14 cellular contexts compared by ENCODE assay signal in the genomic region with DNA sequence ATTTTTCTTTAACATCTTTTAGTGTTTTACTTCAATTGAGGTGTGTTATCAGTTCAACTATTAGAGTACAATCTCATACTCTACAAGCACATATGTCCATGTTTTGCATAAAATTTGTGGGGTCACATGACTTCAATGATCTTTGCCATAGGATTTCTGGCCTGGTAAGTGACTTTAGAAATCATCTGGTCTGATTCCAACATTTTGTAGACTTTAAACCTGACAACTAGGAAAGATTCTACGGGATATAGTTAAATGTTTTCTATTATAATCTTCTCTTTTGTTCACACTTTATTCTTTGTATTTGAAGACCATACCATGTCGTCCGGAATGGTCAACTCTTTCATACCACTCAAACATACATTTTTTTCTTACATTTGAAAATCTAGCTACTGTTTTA.
DNase-seq lines count a peak whose midpoint lies in the region; ATAC-seq, FAIRE-seq and TF ChIP-seq lines count a peak whose summit lies in the region.
"Had no signal": no experiment of that assay in that cellular context is flagged by ENCODE, and none has a peak within 500 bp of the region (broad histone marks: within the 10 kb centered on the region; RNA-seq: fewer than 3 reads in every experiment).

No MANE protein-coding gene starts in this region.

- H3K4me3 ChIP-seq in K562 = no peak overlapping the region
- H3K4me3 ChIP-seq: BLaER1 treated with 17β-estradiol and CSF1 and Interleukin-3, amounts not matched to agents 10 nM and 100 nM; GM12878; SJSA1 had no signal

- no peak for ATAC-seq in K562
- ATAC-seq in left lobe of liver = peak; percentile 64
- no peak for ATAC-seq in GM19035 (IDR thresholded peaks at IDR 0.05; ENCODE audit: unreplicated experiment)
- ATAC-seq in GM19397 (IDR thresholded peaks at IDR 0.05; ENCODE audit: unreplicated experiment) = no peak
- ATAC-seq in HG03354 (IDR thresholded peaks at IDR 0.05; ENCODE audit: poor library complexity, severe bottlenecking, unreplicated experiment) = no peak

- no peak overlapping the region for H3K9ac ChIP-seq in K562 (ENCODE audit: insufficient read depth in 1 of 2, low read depth in 2 of 2, low read length in 2 of 2)
- H3K9ac ChIP-seq: BLaER1 treated with 17β-estradiol and CSF1 and Interleukin-3, amounts not matched to agents 10 nM and 100 nM had no signal

- H3K27ac ChIP-seq in 22Rv1 = peak overlapping the region; percentile 69
- H3K27ac ChIP-seq in K562 (ENCODE audit: extremely low read depth, low read depth, low read length) = no peak overlapping the region
- H3K27ac ChIP-seq: BLaER1 treated with 17β-estradiol and CSF1 and Interleukin-3, amounts not matched to agents 10 nM and 100 nM; SJSA1 had no signal

- CTCF ChIA-PET in K562 (lab: Yijun Ruan, JAX; ENCODE audit: low intra/inter-chr PET ratio) = interaction anchor here (0.7 to 2.6 kb wide), 5 partner anchors 112 to 908 kb away, joined by 3 to 23 read pairs (median 5); no protein-coding TSS in a partner anchor

- no peak for TF ChIP-seq RAD21 in K562 (CRISPR knock-in tag; conservative IDR thresholded peaks at IDR 0.05 in 1 of 2, IDR thresholded peaks at IDR 0.05 in 1 of 2)

- DNase-seq in HFFc6 (no peak), K562 (ENCODE audit: extremely low read depth in 1 of 4, low spot score in 3 of 4) (no peak), left lobe of liver (ENCODE audit: low spot score) (no peak)
- no peak for DNase-seq in T-helper 2 cell treated with Interferon-gamma antibody and Interleukin-4, amounts not matched to agents 5 μg/mL and 100 μg/mL, for 36 hours (ENCODE audit: low spot score)
- DNase-seq: GDM1; NK-92 treated with Interleukin-12 subunit alpha and Interleukin-12 subunit beta, amount 100 ng/mL, for 24 hours had no signal

- WGBS in K562 (ENCODE audit: insufficient coverage, low coverage, missing lambda C conversion rate) = 2% methylated on average over 3 of the region's 3 CpGs

- TF ChIP-seq POLR2A in K562 (conservative IDR thresholded peaks at IDR 0.05) = no peak

- POLR2A ChIA-PET in K562 (lab: Yijun Ruan, JAX) = interaction anchor here (0.6 to 1.0 kb wide), 6 partner anchors 12 to 238 kb away, joined by 3 to 5 read pairs (median 4); no protein-coding TSS in a partner anchor

- H3K79me2 ChIP-seq in K562 (ENCODE audit: control insufficient read depth, insufficient read depth, low read length) = no peaks in the 10 kb centered on the region

- TF ChIP-seq CTCF in 22Rv1 (IDR thresholded peaks at IDR 0.05) = no peak
- TF ChIP-seq CTCF in HFFc6 (IDR thresholded peaks at IDR 0.05) = no peak
- no peak for TF ChIP-seq CTCF in K562 (IDR thresholded peaks at IDR 0.05 in 2 of 3, conservative IDR thresholded peaks at IDR 0.05 in 1 of 3; ENCODE audit: insufficient read depth in 2 of 3, low read depth in 1 of 3, low read length in 3 of 3)

- H3K9me1 ChIP-seq in K562 (ENCODE audit: control insufficient read depth, insufficient read depth, low read length) = no peaks in the 10 kb centered on the region

- peak overlapping the region; percentile 49; the same call in 1 of the 2 replicates for H3K4me3 Mint-ChIP-seq in HFFc6
- H3K4me3 Mint-ChIP-seq in T-helper 2 cell treated with Interferon-gamma antibody and Interleukin-4, amounts not matched to agents 5 μg/mL and 100 μg/mL, for 36 hours = no peak overlapping the region
- H3K4me3 Mint-ChIP-seq: CD8-positive, alpha-beta memory T cell had no signal

- no peaks in the 10 kb centered on the region for H3K27me3 ChIP-seq in K562 (ENCODE audit: control insufficient read depth in 2 of 2, insufficient read depth in 2 of 2, low read length in 2 of 2)
- H3K27me3 ChIP-seq: BLaER1 treated with 17β-estradiol and CSF1 and Interleukin-3, amounts not matched to agents 10 nM and 100 nM; SJSA1 had no signal

- no peak for FAIRE-seq in K562 (lab: Jason Lieb, UNC)

- intact Hi-C loops in K562 (cut with micrococcal nuclease) = loop anchor here (1.0 to 5.0 kb wide), 4 partner anchors 162 to 907 kb away; no protein-coding TSS in a partner anchor

- H3K4me1 Mint-ChIP-seq in HFFc6 (ENCODE audit: low read depth) = peaks cover 44% of the 10 kb centered on the region
- H3K4me1 Mint-ChIP-seq in T-helper 2 cell treated with Interferon-gamma antibody and Interleukin-4, amounts not matched to agents 5 μg/mL and 100 μg/mL, for 36 hours (ENCODE audit: low read depth) = peaks cover 8% of the 10 kb centered on the region
- H3K4me1 Mint-ChIP-seq: CD8-positive, alpha-beta memory T cell had no signal

- no peaks in the 10 kb centered on the region for H3K9me3 ChIP-seq in K562 (replicated peaks; ENCODE audit: control insufficient read depth, insufficient read depth, low read depth, low read length)
- H3K9me3 ChIP-seq: BLaER1 treated with 17β-estradiol and CSF1 and Interleukin-3, amounts not matched to agents 10 nM and 100 nM; SJSA1 had no signal

- H2AFZ ChIP-seq in K562 (ENCODE audit: low read depth, low read length) = no peak overlapping the region

- H3K36me3 Mint-ChIP-seq in HFFc6 (ENCODE audit: low read depth) = 0 out of 2 replicates have a peak, but pooled peaks cover 5% of the 10 kb centered on the region
- no peaks in the 10 kb centered on the region for H3K36me3 Mint-ChIP-seq in T-helper 2 cell treated with Interferon-gamma antibody and Interleukin-4, amounts not matched to agents 5 μg/mL and 100 μg/mL, for 36 hours (ENCODE audit: low read depth)
- H3K36me3 Mint-ChIP-seq: CD8-positive, alpha-beta memory T cell had no signal

- no peaks in the 10 kb centered on the region for H3K4me1 ChIP-seq in K562 (replicated peaks in 1 of 2; ENCODE audit: control insufficient read depth in 2 of 2, insufficient read depth in 2 of 2, low read length in 2 of 2)
- H3K4me1 ChIP-seq: BLaER1 treated with 17β-estradiol and CSF1 and Interleukin-3, amounts not matched to agents 10 nM and 100 nM had no signal

- H3K36me3 ChIP-seq in K562 (ENCODE audit: control insufficient read depth, insufficient read depth, low read length) = no peaks in the 10 kb centered on the region
- H3K36me3 ChIP-seq: BLaER1 treated with 17β-estradiol and CSF1 and Interleukin-3, amounts not matched to agents 10 nM and 100 nM; SJSA1 had no signal

- no peak overlapping the region for H3K4me2 ChIP-seq in K562 (ENCODE audit: insufficient read depth, low read length)
- H3K4me2 ChIP-seq: BLaER1 treated with 17β-estradiol and CSF1 and Interleukin-3, amounts not matched to agents 10 nM and 100 nM had no signal

- TF ChIP-seq EP300 in K562 (IDR thresholded peaks at IDR 0.05; ENCODE audit: low read length) = no peak

- BruUV-seq in K562 (replicated peaks; lab: Mats Ljungman, UMichigan) = no TSS peak

- in situ Hi-C loops in K562 (cut with MboI) = loop anchor here (25.0 kb wide), 1 partner anchor 920 kb away; no protein-coding TSS in a partner anchor

- peak overlapping the region; percentile 38 for H3K27ac Mint-ChIP-seq in HFFc6
- no peak overlapping the region for H3K27ac Mint-ChIP-seq in T-helper 2 cell treated with Interferon-gamma antibody and Interleukin-4, amounts not matched to agents 5 μg/mL and 100 μg/mL, for 36 hours
- H3K27ac Mint-ChIP-seq: CD8-positive, alpha-beta memory T cell had no signal

- peaks cover 5% of the 10 kb centered on the region for H3K9me3 Mint-ChIP-seq in HFFc6
- H3K9me3 Mint-ChIP-seq in T-helper 2 cell treated with Interferon-gamma antibody and Interleukin-4, amounts not matched to agents 5 μg/mL and 100 μg/mL, for 36 hours = no peaks in the 10 kb centered on the region
- H3K9me3 Mint-ChIP-seq: CD8-positive, alpha-beta memory T cell had no signal

- no peaks in the 10 kb centered on the region for H3K27me3 Mint-ChIP-seq in HFFc6 (ENCODE audit: insufficient read depth)
- H3K27me3 Mint-ChIP-seq in T-helper 2 cell treated with Interferon-gamma antibody and Interleukin-4, amounts not matched to agents 5 μg/mL and 100 μg/mL, for 36 hours (ENCODE audit: low read depth) = peaks cover 17% of the 10 kb centered on the region

- H4K20me1 ChIP-seq in K562 (replicated peaks; ENCODE audit: control insufficient read depth, insufficient read depth, low read length) = no peaks in the 10 kb centered on the region
- H4K20me1 ChIP-seq: BLaER1 treated with 17β-estradiol and CSF1 and Interleukin-3, amounts not matched to agents 10 nM and 100 nM had no signal

TF ChIP-seq in K562, 482 proteins besides CTCF, POLR2A, EP300 and RAD21:
- TF ChIP-seq MYBL2 (IDR thresholded peaks at IDR 0.05; ENCODE audit: low read depth) = no peak
- no peak for TF ChIP-seq MYBL2 (CRISPR knock-in tag; IDR thresholded peaks at IDR 0.05; ENCODE audit: borderline replicate concordance)
- TF ChIP-seq, protein P1, sequence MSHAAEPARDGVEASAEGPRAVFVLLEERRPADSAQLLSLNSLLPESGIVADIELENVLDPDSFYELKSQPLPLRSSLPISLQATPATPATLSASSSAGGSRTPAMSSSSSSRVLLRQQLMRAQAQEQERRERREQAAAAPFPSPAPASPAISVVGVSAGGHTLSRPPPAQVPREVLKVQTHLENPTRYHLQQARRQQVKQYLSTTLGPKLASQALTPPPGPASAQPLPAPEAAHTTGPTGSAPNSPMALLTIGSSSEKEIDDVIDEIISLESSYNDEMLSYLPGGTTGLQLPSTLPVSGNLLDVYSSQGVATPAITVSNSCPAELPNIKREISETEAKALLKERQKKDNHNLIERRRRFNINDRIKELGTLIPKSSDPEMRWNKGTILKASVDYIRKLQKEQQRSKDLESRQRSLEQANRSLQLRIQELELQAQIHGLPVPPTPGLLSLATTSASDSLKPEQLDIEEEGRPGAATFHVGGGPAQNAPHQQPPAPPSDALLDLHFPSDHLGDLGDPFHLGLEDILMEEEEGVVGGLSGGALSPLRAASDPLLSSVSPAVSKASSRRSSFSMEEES (CRISPR knock-in tag; IDR thresholded peaks at IDR 0.05) = peak; percentile 82
- TF ChIP-seq ZNF165 (CRISPR knock-in tag; IDR thresholded peaks at IDR 0.05; ENCODE audit: borderline replicate concordance) = no peak
- TF ChIP-seq, protein P2, sequence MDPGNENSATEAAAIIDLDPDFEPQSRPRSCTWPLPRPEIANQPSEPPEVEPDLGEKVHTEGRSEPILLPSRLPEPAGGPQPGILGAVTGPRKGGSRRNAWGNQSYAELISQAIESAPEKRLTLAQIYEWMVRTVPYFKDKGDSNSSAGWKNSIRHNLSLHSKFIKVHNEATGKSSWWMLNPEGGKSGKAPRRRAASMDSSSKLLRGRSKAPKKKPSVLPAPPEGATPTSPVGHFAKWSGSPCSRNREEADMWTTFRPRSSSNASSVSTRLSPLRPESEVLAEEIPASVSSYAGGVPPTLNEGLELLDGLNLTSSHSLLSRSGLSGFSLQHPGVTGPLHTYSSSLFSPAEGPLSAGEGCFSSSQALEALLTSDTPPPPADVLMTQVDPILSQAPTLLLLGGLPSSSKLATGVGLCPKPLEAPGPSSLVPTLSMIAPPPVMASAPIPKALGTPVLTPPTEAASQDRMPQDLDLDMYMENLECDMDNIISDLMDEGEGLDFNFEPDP (CRISPR knock-in tag; IDR thresholded peaks at IDR 0.05) = no peak
- no peak for TF ChIP-seq SAP30 (IDR thresholded peaks at IDR 0.05; ENCODE audit: borderline replicate concordance, insufficient read depth, low read depth, low read length, poor library complexity, severe bottlenecking)
